Comparison of ENCODE assay signal across 27 cellular contexts in genomic region chr20:62742979-62743776, GRCh38. TPM values are rescaled to one million over a fixed set of nuclear protein-coding genes. Genes with fewer than 3 reads are reported as not detected.
DNase-seq lines count a peak whose midpoint lies in the region; ATAC-seq and TF ChIP-seq lines count a peak whose summit lies in the region.
"Had no signal": no experiment of that assay in that cellular context is flagged by ENCODE, and none has a peak within 500 bp of the region (broad histone marks: within the 10 kb centered on the region; RNA-seq: fewer than 3 reads in every experiment).

No MANE protein-coding gene starts in this region.

- intact Hi-C loops in Right ventricle myocardium superior (cut with DNase I) = no loop called here
- intact Hi-C loops in sigmoid colon (cut with DNase I) = no loop called here

- peak; percentile 10 for DNase-seq in activated naive CD4-positive, alpha-beta T cell treated with anti-CD3 and anti-CD28 coated beads, Interleukin-2, amount 10 ng/mL, durations not matched to agents 7 days and 5 days
- no peak for DNase-seq in activated naive CD4-positive, alpha-beta T cell treated with anti-CD3 and anti-CD28 coated beads, Interleukin-2, amount 50 U/mL, for 72 hours (ENCODE audit: low spot score in 2 of 2)
- DNase-seq in Right ventricle myocardium superior (peak; percentile 18), sigmoid colon (peak; percentile 38), DMS 273 treated with DMSO at 0.1 percent for 48 hours (lab: John Stamatoyannopoulos, UW) (no peak), omental fat pad (ENCODE audit: low spot score) (no peak), pons (ENCODE audit: low spot score) (no peak)
- DNase-seq: activated CD4-positive, CD25-positive, alpha-beta regulatory T cell treated with anti-CD3 and anti-CD28 coated beads, Interleukin-2, amount 50 U/mL, for 72 hours; brain microvascular endothelial cell; effector memory CD8-positive, alpha-beta T cell; foreskin keratinocyte; naive thymus-derived CD4-positive, alpha-beta T cell; NCI-H1105; NCI-H2029; NCI-H446; NCI-H82; OCI-M1; SHP77 treated with DMSO at 0.1 percent for 48 hours; stimulated activated CD4-positive, alpha-beta T cell treated with anti-CD3 and anti-CD28 coated beads, Interleukin-15, amount 100 ng/mL, for 24 hours; SW 1271 had no signal

- H3K9me3 Mint-ChIP-seq in activated naive CD4-positive, alpha-beta T cell treated with anti-CD3 and anti-CD28 coated beads, Interleukin-2, amount 10 ng/mL, durations not matched to agents 7 days and 5 days = no peaks in the 10 kb centered on the region
- no peaks in the 10 kb centered on the region for H3K9me3 Mint-ChIP-seq in activated naive CD4-positive, alpha-beta T cell treated with anti-CD3 and anti-CD28 coated beads, Interleukin-2, amount 50 U/mL, for 72 hours
- H3K9me3 Mint-ChIP-seq: activated T-helper 17 cell treated with anti-CD3 and anti-CD28 coated beads, Interleukin-2, amount 50 U/mL, for 72 hours; CD8-positive, alpha-beta T cell; effector memory CD8-positive, alpha-beta T cell; naive thymus-derived CD4-positive, alpha-beta T cell; stimulated activated naive CD8-positive, alpha-beta T cell treated with anti-CD3 and anti-CD28 coated beads, Interleukin-15, Interleukin-2, amounts not matched to agents 100 ng/mL and 50 ng/mL, for 24 hours had no signal

- TF ChIP-seq CTCF in sigmoid colon (IDR thresholded peaks at IDR 0.05) (no peak), omental fat pad (IDR thresholded peaks at IDR 0.05) (no peak)

- no peak overlapping the region for H3K4me3 ChIP-seq in sigmoid colon
- H3K4me3 ChIP-seq: pancreas had no signal

- peaks cover 46% of the 10 kb centered on the region for H3K4me1 Mint-ChIP-seq in activated naive CD4-positive, alpha-beta T cell treated with anti-CD3 and anti-CD28 coated beads, Interleukin-2, amount 10 ng/mL, durations not matched to agents 7 days and 5 days

- no peaks in the 10 kb centered on the region for H3K27me3 ChIP-seq in sigmoid colon
- H3K27me3 ChIP-seq: brain microvascular endothelial cell, foreskin keratinocyte, pancreas had no signal

- no peak for ATAC-seq in activated naive CD4-positive, alpha-beta T cell treated with anti-CD3 and anti-CD28 coated beads, Interleukin-2, amount 50 U/mL, for 72 hours
- no peak for ATAC-seq in Right ventricle myocardium superior (ENCODE audit: poor library complexity)
- ATAC-seq in omental fat pad (ENCODE audit: low FRiP score) = no peak
- ATAC-seq: activated T-helper 17 cell treated with anti-CD3 and anti-CD28 coated beads, Interleukin-2, amount 50 U/mL, for 72 hours; CD8-positive, alpha-beta T cell; effector memory CD8-positive, alpha-beta T cell; foreskin keratinocyte; HepG2; naive thymus-derived CD4-positive, alpha-beta T cell; pancreas; sciatic nerve had no signal

- peaks cover 0 to 58% (median 23%) of the 10 kb centered on the region in 4 donors for H3K4me1 ChIP-seq in sigmoid colon
- H3K4me1 ChIP-seq: pancreas had no signal

- no peaks in the 10 kb centered on the region for H3K36me3 ChIP-seq in KOPT-K1 (ENCODE audit: insufficient read depth, low read length)
- H3K36me3 ChIP-seq in sigmoid colon = no peaks in the 10 kb centered on the region
- H3K36me3 ChIP-seq: brain microvascular endothelial cell, pancreas had no signal

- no peak overlapping the region for H3K4me3 Mint-ChIP-seq in activated naive CD4-positive, alpha-beta T cell treated with anti-CD3 and anti-CD28 coated beads, Interleukin-2, amount 10 ng/mL, durations not matched to agents 7 days and 5 days
- H3K4me3 Mint-ChIP-seq: activated T-helper 17 cell treated with anti-CD3 and anti-CD28 coated beads, Interleukin-2, amount 50 U/mL, for 72 hours; CD8-positive, alpha-beta T cell; stimulated activated naive CD8-positive, alpha-beta T cell treated with anti-CD3 and anti-CD28 coated beads, Interleukin-15, Interleukin-2, amounts not matched to agents 100 ng/mL and 50 ng/mL, for 24 hours had no signal

- no peak for TF ChIP-seq POLR2A in sigmoid colon (IDR thresholded peaks at IDR 0.05)

- WGBS in sigmoid colon, 2 donors = 84 to 88% methylated on average over 21 of the region's 21 CpGs

- no peaks in the 10 kb centered on the region for H3K36me3 Mint-ChIP-seq in activated naive CD4-positive, alpha-beta T cell treated with anti-CD3 and anti-CD28 coated beads, Interleukin-2, amount 10 ng/mL, durations not matched to agents 7 days and 5 days
- H3K36me3 Mint-ChIP-seq in activated naive CD4-positive, alpha-beta T cell treated with anti-CD3 and anti-CD28 coated beads, Interleukin-2, amount 50 U/mL, for 72 hours = no peaks in the 10 kb centered on the region
- H3K36me3 Mint-ChIP-seq: CD8-positive, alpha-beta T cell had no signal

- H3K27ac ChIP-seq in KOPT-K1 (ENCODE audit: low read depth, low read length, poor library complexity, severe bottlenecking) (peak overlapping the region; percentile 92), sigmoid colon (no peak overlapping the region)
- H3K27ac ChIP-seq: brain microvascular endothelial cell, foreskin keratinocyte, pancreas had no signal

- no peak overlapping the region for H3K27ac Mint-ChIP-seq in activated naive CD4-positive, alpha-beta T cell treated with anti-CD3 and anti-CD28 coated beads, Interleukin-2, amount 10 ng/mL, durations not matched to agents 7 days and 5 days
- H3K27ac Mint-ChIP-seq in activated naive CD4-positive, alpha-beta T cell treated with anti-CD3 and anti-CD28 coated beads, Interleukin-2, amount 50 U/mL, for 72 hours = no peak overlapping the region
- H3K27ac Mint-ChIP-seq: activated T-helper 17 cell treated with anti-CD3 and anti-CD28 coated beads, Interleukin-2, amount 50 U/mL, for 72 hours; stimulated activated naive CD8-positive, alpha-beta T cell treated with anti-CD3 and anti-CD28 coated beads, Interleukin-15, Interleukin-2, amounts not matched to agents 100 ng/mL and 50 ng/mL, for 24 hours had no signal

- peaks cover 63% of the 10 kb centered on the region for H3K27me3 Mint-ChIP-seq in activated naive CD4-positive, alpha-beta T cell treated with anti-CD3 and anti-CD28 coated beads, Interleukin-2, amount 10 ng/mL, durations not matched to agents 7 days and 5 days
- H3K27me3 Mint-ChIP-seq: effector memory CD8-positive, alpha-beta T cell had no signal

- TF ChIP-seq EP300 in sigmoid colon (IDR thresholded peaks at IDR 0.05) = no peak

- CTCF ChIA-PET in activated naive CD4-positive, alpha-beta T cell treated with anti-CD3 and anti-CD28 coated beads, Interleukin-2, amount 10 ng/mL, durations not matched to agents 7 days and 5 days (lab: Charles Lee) = interaction anchor here (1.7 kb wide), 1 partner anchor 48 kb away, joined by 6 read pairs; no protein-coding TSS in a partner anchor

- H3K9me3 ChIP-seq in KOPT-K1 (ENCODE audit: insufficient read depth, low read length, poor library complexity, severe bottlenecking) (no peaks in the 10 kb centered on the region), sigmoid colon (no peaks in the 10 kb centered on the region)
- H3K9me3 ChIP-seq: pancreas had no signal

RNA-seq across cellular contexts. Expression of gene NTSR1, which starts 34.5 kb away (rescaled TPM):
- not detected for total RNA-seq in activated naive CD4-positive, alpha-beta T cell treated with anti-CD3 and anti-CD28 coated beads, Interleukin-2, amount 50 U/mL, for 72 hours
- not detected for total RNA-seq in Right ventricle myocardium superior
- 10 to 100 TPM in 3 of 4 donors, 1 to 10 TPM in 1; 5.4 to 54.0 (median 27.6) TPM for total RNA-seq in sigmoid colon
- 1 to 10 TPM in 1 of 3 donors, under 1 TPM in 1, not detected in 1; 0.60 to 1.4 TPM for polyA plus RNA-seq in sigmoid colon
- total RNA-seq in omental fat pad = under 1 TPM in 2 of 4 donors, not detected in 2; 0.24 to 0.25 TPM
- total RNA-seq: activated T-helper 17 cell treated with anti-CD3 and anti-CD28 coated beads, Interleukin-2, amount 50 U/mL, for 72 hours; CD8-positive, alpha-beta T cell had no signal
- polyA plus RNA-seq: naive thymus-derived CD4-positive, alpha-beta T cell had no signal

RNA-seq across cellular contexts. Expression of gene MRGBP, which starts 53.1 kb away (rescaled TPM):
- total RNA-seq in activated naive CD4-positive, alpha-beta T cell treated with anti-CD3 and anti-CD28 coated beads, Interleukin-2, amount 50 U/mL, for 72 hours = 10 to 100 TPM; 13.5 to 19.4 TPM
- 10.2 TPM for total RNA-seq in Right ventricle myocardium superior
- 10 to 100 TPM in 3 of 4 donors, 1 to 10 TPM in 1; 7.1 to 16.0 (median 12.4) TPM for total RNA-seq in sigmoid colon
- 10 to 100 TPM in 2 of 3 donors, 1 to 10 TPM in 1; 8.1 to 11.2 (median 10.2) TPM for polyA plus RNA-seq in sigmoid colon
- 10 to 100 TPM in 2 of 4 donors, 1 to 10 TPM in 2; 8.0 to 10.4 (median 9.1) TPM for total RNA-seq in omental fat pad

Comparison
In these comparisons a context has a peak if more than half of its experiments do, and no peak if none do; other contexts are left out.
1. DNase-seq: peak in activated naive CD4-positive, alpha-beta T cell treated with anti-CD3 and anti-CD28 coated beads, Interleukin-2, amount 10 ng/mL, durations not matched to agents 7 days and 5 days (single experiment), Right ventricle myocardium superior (single experiment) and sigmoid colon (single experiment); none in activated naive CD4-positive, alpha-beta T cell treated with anti-CD3 and anti-CD28 coated beads, Interleukin-2, amount 50 U/mL, for 72 hours (0 of 2), DMS 273 treated with DMSO at 0.1 percent for 48 hours (single experiment), omental fat pad (single experiment) and pons (single experiment).